Comparison of ENCODE assay signal across 2 cellular contexts in genomic region chr17:42340691-42341127, GRCh38.
TF ChIP-seq lines count a peak whose summit lies in the region.

No MANE protein-coding gene starts in this region.

TF ChIP-seq in WTC11, 78 proteins besides CTCF, POLR2A, EP300 and RAD21 (continues in another document):
- no peak for TF ChIP-seq ELF4 (CRISPR knock-in tag; IDR thresholded peaks at IDR 0.05; ENCODE audit: low read depth)
- TF ChIP-seq, protein P1, sequence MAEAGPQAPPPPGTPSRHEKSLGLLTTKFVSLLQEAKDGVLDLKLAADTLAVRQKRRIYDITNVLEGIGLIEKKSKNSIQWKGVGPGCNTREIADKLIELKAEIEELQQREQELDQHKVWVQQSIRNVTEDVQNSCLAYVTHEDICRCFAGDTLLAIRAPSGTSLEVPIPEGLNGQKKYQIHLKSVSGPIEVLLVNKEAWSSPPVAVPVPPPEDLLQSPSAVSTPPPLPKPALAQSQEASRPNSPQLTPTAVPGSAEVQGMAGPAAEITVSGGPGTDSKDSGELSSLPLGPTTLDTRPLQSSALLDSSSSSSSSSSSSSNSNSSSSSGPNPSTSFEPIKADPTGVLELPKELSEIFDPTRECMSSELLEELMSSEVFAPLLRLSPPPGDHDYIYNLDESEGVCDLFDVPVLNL (CRISPR knock-in tag; IDR thresholded peaks at IDR 0.05; ENCODE audit: borderline replicate concordance, low read depth), result no peak
- no peak for TF ChIP-seq ETV6 (CRISPR knock-in tag; IDR thresholded peaks at IDR 0.05)
- TF ChIP-seq, protein P2, sequence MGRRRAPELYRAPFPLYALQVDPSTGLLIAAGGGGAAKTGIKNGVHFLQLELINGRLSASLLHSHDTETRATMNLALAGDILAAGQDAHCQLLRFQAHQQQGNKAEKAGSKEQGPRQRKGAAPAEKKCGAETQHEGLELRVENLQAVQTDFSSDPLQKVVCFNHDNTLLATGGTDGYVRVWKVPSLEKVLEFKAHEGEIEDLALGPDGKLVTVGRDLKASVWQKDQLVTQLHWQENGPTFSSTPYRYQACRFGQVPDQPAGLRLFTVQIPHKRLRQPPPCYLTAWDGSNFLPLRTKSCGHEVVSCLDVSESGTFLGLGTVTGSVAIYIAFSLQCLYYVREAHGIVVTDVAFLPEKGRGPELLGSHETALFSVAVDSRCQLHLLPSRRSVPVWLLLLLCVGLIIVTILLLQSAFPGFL (CRISPR knock-in tag; IDR thresholded peaks at IDR 0.05; ENCODE audit: borderline replicate concordance), result no peak
- TF ChIP-seq, protein P3, sequence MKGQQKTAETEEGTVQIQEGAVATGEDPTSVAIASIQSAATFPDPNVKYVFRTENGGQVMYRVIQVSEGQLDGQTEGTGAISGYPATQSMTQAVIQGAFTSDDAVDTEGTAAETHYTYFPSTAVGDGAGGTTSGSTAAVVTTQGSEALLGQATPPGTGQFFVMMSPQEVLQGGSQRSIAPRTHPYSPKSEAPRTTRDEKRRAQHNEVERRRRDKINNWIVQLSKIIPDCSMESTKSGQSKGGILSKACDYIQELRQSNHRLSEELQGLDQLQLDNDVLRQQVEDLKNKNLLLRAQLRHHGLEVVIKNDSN (CRISPR knock-in tag; IDR thresholded peaks at IDR 0.05), result no peak
- TF ChIP-seq ESRRA (CRISPR knock-in tag; IDR thresholded peaks at IDR 0.05; ENCODE audit: borderline replicate concordance), result no peak
- TF ChIP-seq SOX15 (CRISPR knock-in tag; IDR thresholded peaks at IDR 0.05), result no peak
- no peak for TF ChIP-seq TCF7 (CRISPR knock-in tag; IDR thresholded peaks at IDR 0.05; ENCODE audit: low read depth)
- TF ChIP-seq ZNF263 (CRISPR knock-in tag; IDR thresholded peaks at IDR 0.05; ENCODE audit: low read depth), result no peak
- TF ChIP-seq ARID4B (CRISPR knock-in tag; IDR thresholded peaks at IDR 0.05; ENCODE audit: borderline replicate concordance), result no peak
- TF ChIP-seq, protein P4, sequence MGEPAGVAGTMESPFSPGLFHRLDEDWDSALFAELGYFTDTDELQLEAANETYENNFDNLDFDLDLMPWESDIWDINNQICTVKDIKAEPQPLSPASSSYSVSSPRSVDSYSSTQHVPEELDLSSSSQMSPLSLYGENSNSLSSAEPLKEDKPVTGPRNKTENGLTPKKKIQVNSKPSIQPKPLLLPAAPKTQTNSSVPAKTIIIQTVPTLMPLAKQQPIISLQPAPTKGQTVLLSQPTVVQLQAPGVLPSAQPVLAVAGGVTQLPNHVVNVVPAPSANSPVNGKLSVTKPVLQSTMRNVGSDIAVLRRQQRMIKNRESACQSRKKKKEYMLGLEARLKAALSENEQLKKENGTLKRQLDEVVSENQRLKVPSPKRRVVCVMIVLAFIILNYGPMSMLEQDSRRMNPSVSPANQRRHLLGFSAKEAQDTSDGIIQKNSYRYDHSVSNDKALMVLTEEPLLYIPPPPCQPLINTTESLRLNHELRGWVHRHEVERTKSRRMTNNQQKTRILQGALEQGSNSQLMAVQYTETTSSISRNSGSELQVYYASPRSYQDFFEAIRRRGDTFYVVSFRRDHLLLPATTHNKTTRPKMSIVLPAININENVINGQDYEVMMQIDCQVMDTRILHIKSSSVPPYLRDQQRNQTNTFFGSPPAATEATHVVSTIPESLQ (CRISPR knock-in tag; IDR thresholded peaks at IDR 0.05), result no peak
- TF ChIP-seq NR2C2 (CRISPR knock-in tag; IDR thresholded peaks at IDR 0.05), result no peak
- no peak for TF ChIP-seq SMAD4 (CRISPR knock-in tag; IDR thresholded peaks at IDR 0.05)
- TF ChIP-seq ATF1 (CRISPR knock-in tag; IDR thresholded peaks at IDR 0.05), result no peak
- no peak for TF ChIP-seq FOXP4 (CRISPR knock-in tag; IDR thresholded peaks at IDR 0.05)

TF ChIP-seq in HepG2, 621 proteins besides CTCF, POLR2A, EP300 and RAD21:
- no peak for TF ChIP-seq HOXA9 (CRISPR knock-in tag; IDR thresholded peaks at IDR 0.05; ENCODE audit: borderline replicate concordance)
- no peak for TF ChIP-seq ZNF484 (CRISPR knock-in tag; IDR thresholded peaks at IDR 0.05; ENCODE audit: borderline replicate concordance, low read depth)
- no peak for TF ChIP-seq ZFP1 (CRISPR knock-in tag; IDR thresholded peaks at IDR 0.05)
- TF ChIP-seq ZFP36 (IDR thresholded peaks at IDR 0.05; ENCODE audit: borderline replicate concordance, low read depth, low read length, partially characterized antibody), result no peak
- no peak for TF ChIP-seq ZNF75D (CRISPR knock-in tag; IDR thresholded peaks at IDR 0.05; ENCODE audit: borderline replicate concordance)
- no peak for TF ChIP-seq RFXAP (CRISPR knock-in tag; IDR thresholded peaks at IDR 0.05; ENCODE audit: borderline replicate concordance)
- no peak for TF ChIP-seq NFE2L2 (IDR thresholded peaks at IDR 0.05; ENCODE audit: low read length)
- TF ChIP-seq, protein P5, sequence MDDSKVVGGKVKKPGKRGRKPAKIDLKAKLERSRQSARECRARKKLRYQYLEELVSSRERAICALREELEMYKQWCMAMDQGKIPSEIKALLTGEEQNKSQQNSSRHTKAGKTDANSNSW (CRISPR knock-in tag; IDR thresholded peaks at IDR 0.05; ENCODE audit: borderline replicate concordance), result no peak
- TF ChIP-seq TAF15 (IDR thresholded peaks at IDR 0.05; ENCODE audit: low read depth, low read length, poor library complexity, severe bottlenecking), result no peak
- TF ChIP-seq KLF11 (CRISPR knock-in tag; IDR thresholded peaks at IDR 0.05), result no peak
- no peak for TF ChIP-seq KAT8 (CRISPR knock-in tag; IDR thresholded peaks at IDR 0.05)
- TF ChIP-seq ZNF550 (CRISPR knock-in tag; IDR thresholded peaks at IDR 0.05; ENCODE audit: borderline replicate concordance), result no peak
- TF ChIP-seq, protein P6, sequence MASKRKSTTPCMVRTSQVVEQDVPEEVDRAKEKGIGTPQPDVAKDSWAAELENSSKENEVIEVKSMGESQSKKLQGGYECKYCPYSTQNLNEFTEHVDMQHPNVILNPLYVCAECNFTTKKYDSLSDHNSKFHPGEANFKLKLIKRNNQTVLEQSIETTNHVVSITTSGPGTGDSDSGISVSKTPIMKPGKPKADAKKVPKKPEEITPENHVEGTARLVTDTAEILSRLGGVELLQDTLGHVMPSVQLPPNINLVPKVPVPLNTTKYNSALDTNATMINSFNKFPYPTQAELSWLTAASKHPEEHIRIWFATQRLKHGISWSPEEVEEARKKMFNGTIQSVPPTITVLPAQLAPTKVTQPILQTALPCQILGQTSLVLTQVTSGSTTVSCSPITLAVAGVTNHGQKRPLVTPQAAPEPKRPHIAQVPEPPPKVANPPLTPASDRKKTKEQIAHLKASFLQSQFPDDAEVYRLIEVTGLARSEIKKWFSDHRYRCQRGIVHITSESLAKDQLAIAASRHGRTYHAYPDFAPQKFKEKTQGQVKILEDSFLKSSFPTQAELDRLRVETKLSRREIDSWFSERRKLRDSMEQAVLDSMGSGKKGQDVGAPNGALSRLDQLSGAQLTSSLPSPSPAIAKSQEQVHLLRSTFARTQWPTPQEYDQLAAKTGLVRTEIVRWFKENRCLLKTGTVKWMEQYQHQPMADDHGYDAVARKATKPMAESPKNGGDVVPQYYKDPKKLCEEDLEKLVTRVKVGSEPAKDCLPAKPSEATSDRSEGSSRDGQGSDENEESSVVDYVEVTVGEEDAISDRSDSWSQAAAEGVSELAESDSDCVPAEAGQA (IDR thresholded peaks at IDR 0.05; ENCODE audit: low read depth), result no peak
- TF ChIP-seq, protein P6 (CRISPR knock-in tag; IDR thresholded peaks at IDR 0.05; ENCODE audit: borderline replicate concordance), result no peak
- TF ChIP-seq, protein P7, sequence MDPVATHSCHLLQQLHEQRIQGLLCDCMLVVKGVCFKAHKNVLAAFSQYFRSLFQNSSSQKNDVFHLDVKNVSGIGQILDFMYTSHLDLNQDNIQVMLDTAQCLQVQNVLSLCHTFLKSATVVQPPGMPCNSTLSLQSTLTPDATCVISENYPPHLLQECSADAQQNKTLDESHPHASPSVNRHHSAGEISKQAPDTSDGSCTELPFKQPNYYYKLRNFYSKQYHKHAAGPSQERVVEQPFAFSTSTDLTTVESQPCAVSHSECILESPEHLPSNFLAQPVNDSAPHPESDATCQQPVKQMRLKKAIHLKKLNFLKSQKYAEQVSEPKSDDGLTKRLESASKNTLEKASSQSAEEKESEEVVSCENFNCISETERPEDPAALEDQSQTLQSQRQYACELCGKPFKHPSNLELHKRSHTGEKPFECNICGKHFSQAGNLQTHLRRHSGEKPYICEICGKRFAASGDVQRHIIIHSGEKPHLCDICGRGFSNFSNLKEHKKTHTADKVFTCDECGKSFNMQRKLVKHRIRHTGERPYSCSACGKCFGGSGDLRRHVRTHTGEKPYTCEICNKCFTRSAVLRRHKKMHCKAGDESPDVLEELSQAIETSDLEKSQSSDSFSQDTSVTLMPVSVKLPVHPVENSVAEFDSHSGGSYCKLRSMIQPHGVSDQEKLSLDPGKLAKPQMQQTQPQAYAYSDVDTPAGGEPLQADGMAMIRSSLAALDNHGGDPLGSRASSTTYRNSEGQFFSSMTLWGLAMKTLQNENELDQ (CRISPR knock-in tag; IDR thresholded peaks at IDR 0.05; ENCODE audit: borderline replicate concordance), result no peak
- no peak for TF ChIP-seq ZNF530 (CRISPR knock-in tag; IDR thresholded peaks at IDR 0.05; ENCODE audit: low read depth)
